In genomic region chr3:42658091-42658770, GRCh38 we compare ENCODE assay signal across 22 cellular contexts. TPM values are rescaled to one million over a fixed set of nuclear protein-coding genes. Genes with fewer than 3 reads are reported as not detected.
A peak's percentile ranks its signal among the peaks of the same experiment; 100 is the strongest.
DNase-seq lines count a peak whose midpoint lies in the region; ATAC-seq and TF ChIP-seq lines count a peak whose summit lies in the region.
"Had no signal": no experiment of that assay in that cellular context is flagged by ENCODE, and none has a peak within 500 bp of the region (broad histone marks: within the 10 kb centered on the region; RNA-seq: fewer than 3 reads in every experiment).

No MANE protein-coding gene starts in this region.

- H3K4me1 Mint-ChIP-seq in activated CD8-positive, alpha-beta T cell treated with anti-CD3 and anti-CD28 coated beads, Interleukin-2, amount 10 ng/mL, durations not matched to agents 7 days and 5 days (ENCODE audit: low read depth) = peaks cover 8% of the 10 kb centered on the region

- CTCF ChIA-PET in RWPE1 (lab: Yijun Ruan, JAX) = no interaction called here
- CTCF ChIA-PET in activated CD8-positive, alpha-beta T cell treated with anti-CD3 and anti-CD28 coated beads, Interleukin-2, amount 10 ng/mL, durations not matched to agents 7 days and 5 days (lab: Charles Lee) = no interaction called here

- no peak overlapping the region for H3K4me3 Mint-ChIP-seq in activated CD8-positive, alpha-beta T cell treated with anti-CD3 and anti-CD28 coated beads, Interleukin-2, amount 10 ng/mL, durations not matched to agents 7 days and 5 days
- H3K4me3 Mint-ChIP-seq: activated T-helper 1 cell treated with anti-CD3 and anti-CD28 coated beads, Interleukin-12 subunit alpha, Interleukin-12 subunit beta, Interleukin-2, Interleukin-4 antibody, amounts not matched to agents 30 ng/mL and 10 ng/mL and 1 ng/mL, durations not matched to agents 14 hours and 24 hours and 36 hours; effector memory CD8-positive, alpha-beta T cell; naive thymus-derived CD8-positive, alpha-beta T cell; WTC11 had no signal

- no peak for ATAC-seq in left cardiac atrium
- no peak for ATAC-seq in HG02870 (IDR thresholded peaks at IDR 0.05; ENCODE audit: unreplicated experiment)
- no peak for ATAC-seq in activated CD8-positive, alpha-beta T cell treated with anti-CD3 and anti-CD28 coated beads, Interleukin-2, amount 10 ng/mL, durations not matched to agents 7 days and 5 days
- ATAC-seq: effector memory CD8-positive, alpha-beta T cell; heart left ventricle; naive thymus-derived CD8-positive, alpha-beta T cell; WTC11 had no signal

- no peak overlapping the region for H3K27ac Mint-ChIP-seq in activated CD8-positive, alpha-beta T cell treated with anti-CD3 and anti-CD28 coated beads, Interleukin-2, amount 10 ng/mL, durations not matched to agents 7 days and 5 days
- H3K27ac Mint-ChIP-seq: activated T-helper 1 cell treated with anti-CD3 and anti-CD28 coated beads, Interleukin-12 subunit alpha, Interleukin-12 subunit beta, Interleukin-2, Interleukin-4 antibody, amounts not matched to agents 30 ng/mL and 10 ng/mL and 1 ng/mL, durations not matched to agents 14 hours and 24 hours and 36 hours; WTC11 had no signal

- POLR2A ChIA-PET in RWPE1 (lab: Yijun Ruan, JAX; ENCODE audit: low non-redundant PET) = no interaction called here
- POLR2A ChIA-PET in activated CD8-positive, alpha-beta T cell treated with anti-CD3 and anti-CD28 coated beads, Interleukin-2, amount 10 ng/mL, durations not matched to agents 7 days and 5 days (lab: Charles Lee) = no interaction called here

- H3K27ac ChIP-seq in RWPE1 = peak overlapping the region; percentile 86
- H3K27ac ChIP-seq: adrenal gland, prostate gland had no signal

- H3K9me3 Mint-ChIP-seq in activated CD8-positive, alpha-beta T cell treated with anti-CD3 and anti-CD28 coated beads, Interleukin-2, amount 10 ng/mL, durations not matched to agents 7 days and 5 days (ENCODE audit: insufficient read depth) = no peaks in the 10 kb centered on the region
- H3K9me3 Mint-ChIP-seq: activated T-helper 1 cell treated with anti-CD3 and anti-CD28 coated beads, Interleukin-12 subunit alpha, Interleukin-12 subunit beta, Interleukin-2, Interleukin-4 antibody, amounts not matched to agents 30 ng/mL and 10 ng/mL and 1 ng/mL, durations not matched to agents 14 hours and 24 hours and 36 hours; effector memory CD8-positive, alpha-beta T cell; naive thymus-derived CD8-positive, alpha-beta T cell; WTC11 had no signal

- peaks cover 2% of the 10 kb centered on the region for H3K27me3 Mint-ChIP-seq in activated CD8-positive, alpha-beta T cell treated with anti-CD3 and anti-CD28 coated beads, Interleukin-2, amount 10 ng/mL, durations not matched to agents 7 days and 5 days (ENCODE audit: low read depth)
- H3K27me3 Mint-ChIP-seq: effector memory CD8-positive, alpha-beta T cell; naive thymus-derived CD8-positive, alpha-beta T cell had no signal

- DNase-seq in COLO668 (lab: John Stamatoyannopoulos, UW; ENCODE audit: unreplicated experiment) (peak; percentile 4), RWPE1 (ENCODE audit: low spot score) (no peak), left cardiac atrium (peak; percentile 30), posterior vena cava (ENCODE audit: low spot score) (peak; percentile 80), DMS153 (lab: John Stamatoyannopoulos, UW) (no peak), KG1 (lab: John Stamatoyannopoulos, UW) (no peak)
- DNase-seq in activated CD8-positive, alpha-beta T cell treated with anti-CD3 and anti-CD28 coated beads, Interleukin-2, amount 10 ng/mL, durations not matched to agents 7 days and 5 days = no peak
- DNase-seq: BE2C; cerebellar nuclear complex; effector memory CD8-positive, alpha-beta T cell; GDM1; MM.1S; naive thymus-derived CD8-positive, alpha-beta T cell; NCI-H1694; SHP77; T-helper 2 cell had no signal

- no peaks in the 10 kb centered on the region for H3K36me3 Mint-ChIP-seq in activated CD8-positive, alpha-beta T cell treated with anti-CD3 and anti-CD28 coated beads, Interleukin-2, amount 10 ng/mL, durations not matched to agents 7 days and 5 days (ENCODE audit: low read depth)
- H3K36me3 Mint-ChIP-seq: naive thymus-derived CD8-positive, alpha-beta T cell; WTC11 had no signal

- intact Hi-C loops in left cardiac atrium (cut with DNase I) (no loop called here), posterior vena cava (cut with DNase I) (loop anchor here in 1 of 2 donors (5.0 to 10.0 kb wide), 2 partner anchors 53 to 84 kb away; partner anchors contain the start of gene NKTR)

- TF ChIP-seq CTCF in RWPE1 (conservative IDR thresholded peaks at IDR 0.05; ENCODE audit: low read depth) = no peak

RNA-seq across cellular contexts. Expression of gene ZBTB47, which starts 4.7 kb away (rescaled TPM):
- 100 to 1,000 TPM in 1 of 2 donors, 10 to 100 TPM in 1; 68.5 to 108 TPM for total RNA-seq in left cardiac atrium
- 100 to 1,000 TPM in 1 of 2 donors, 10 to 100 TPM in 1; 83.8 to 109 TPM for total RNA-seq in posterior vena cava
- under 1 TPM; 0.18 to 0.34 TPM for total RNA-seq in activated CD8-positive, alpha-beta T cell treated with anti-CD3 and anti-CD28 coated beads, Interleukin-2, amount 10 ng/mL, durations not matched to agents 7 days and 5 days

RNA-seq across cellular contexts. Expression of gene KLHL40, which starts 27.1 kb away (rescaled TPM):
- total RNA-seq in left cardiac atrium = under 1 TPM in 1 of 2 donors, not detected in 1; 0.86 TPM
- total RNA-seq in posterior vena cava = not detected
- total RNA-seq in activated CD8-positive, alpha-beta T cell treated with anti-CD3 and anti-CD28 coated beads, Interleukin-2, amount 10 ng/mL, durations not matched to agents 7 days and 5 days = not detected
- total RNA-seq: activated T-helper 1 cell treated with anti-CD3 and anti-CD28 coated beads, Interleukin-12 subunit alpha, Interleukin-12 subunit beta, Interleukin-2, Interleukin-4 antibody, amounts not matched to agents 30 ng/mL and 10 ng/mL and 1 ng/mL, durations not matched to agents 14 hours and 24 hours and 36 hours; naive thymus-derived CD8-positive, alpha-beta T cell; WTC11 had no signal

RNA-seq across cellular contexts. Expression of gene HHATL, which starts 44.4 kb away (rescaled TPM):
- total RNA-seq in left cardiac atrium = 100 to 1,000 TPM; 431 to 706 TPM
- total RNA-seq in posterior vena cava = 1 to 10 TPM in 1 of 2 donors, under 1 TPM in 1; 0.65 to 1.0 TPM
- total RNA-seq in activated CD8-positive, alpha-beta T cell treated with anti-CD3 and anti-CD28 coated beads, Interleukin-2, amount 10 ng/mL, durations not matched to agents 7 days and 5 days = not detected
- total RNA-seq: activated T-helper 1 cell treated with anti-CD3 and anti-CD28 coated beads, Interleukin-12 subunit alpha, Interleukin-12 subunit beta, Interleukin-2, Interleukin-4 antibody, amounts not matched to agents 30 ng/mL and 10 ng/mL and 1 ng/mL, durations not matched to agents 14 hours and 24 hours and 36 hours; naive thymus-derived CD8-positive, alpha-beta T cell had no signal

RNA-seq across cellular contexts. Expression of gene NKTR, which starts 57.7 kb away (rescaled TPM):
- total RNA-seq in left cardiac atrium = 10 to 100 TPM; 26.5 to 35.9 TPM
- 10 to 100 TPM; 75.2 to 78.0 TPM for total RNA-seq in posterior vena cava
- total RNA-seq in activated CD8-positive, alpha-beta T cell treated with anti-CD3 and anti-CD28 coated beads, Interleukin-2, amount 10 ng/mL, durations not matched to agents 7 days and 5 days = 10 to 100 TPM; 85.9 to 90.3 TPM

Comparison
In these comparisons a context has a peak if more than half of its experiments do, and no peak if none do; other contexts are left out.
1. DNase-seq: peak in COLO668 (single experiment), left cardiac atrium (single experiment) and posterior vena cava (single experiment); none in RWPE1 (single experiment), DMS153 (single experiment), KG1 (single experiment) and activated CD8-positive, alpha-beta T cell treated with anti-CD3 and anti-CD28 coated beads, Interleukin-2, amount 10 ng/mL, durations not matched to agents 7 days and 5 days (single experiment).
2. RNA of gene ZBTB47, which starts 4.7 kb away (total RNA-seq): 83.8 to 109 TPM in posterior vena cava and 68.5 to 108 TPM in left cardiac atrium; 0.18 to 0.34 TPM in activated CD8-positive, alpha-beta T cell treated with anti-CD3 and anti-CD28 coated beads, Interleukin-2, amount 10 ng/mL, durations not matched to agents 7 days and 5 days; every median in the first group is over 10 times any median in the second.
3. RNA of gene HHATL, which starts 44.4 kb away (total RNA-seq): 431 to 706 TPM in left cardiac atrium; 0.65 to 1.0 TPM in posterior vena cava and not detected in activated CD8-positive, alpha-beta T cell treated with anti-CD3 and anti-CD28 coated beads, Interleukin-2, amount 10 ng/mL, durations not matched to agents 7 days and 5 days; every median in the first group is over 100 times any median in the second.